ENCODE assay signal across 9 cellular contexts in genomic region chr5:148290271-148291195, GRCh38. TPM values are rescaled to one million over a fixed set of nuclear protein-coding genes. Genes with fewer than 3 reads are reported as not detected.
DNase-seq lines count a peak whose midpoint lies in the region; ATAC-seq and TF ChIP-seq lines count a peak whose summit lies in the region.
"Had no signal": no experiment of that assay in that cellular context is flagged by ENCODE, and none has a peak within 500 bp of the region (broad histone marks: within the 10 kb centered on the region; RNA-seq: fewer than 3 reads in every experiment).

No MANE protein-coding gene starts in this region.

- no peak overlapping the region for H3K4me3 ChIP-seq in DND-41 (ENCODE audit: low read depth in 1 of 2, low read length in 2 of 2)

- no peaks in the 10 kb centered on the region for H3K27me3 ChIP-seq in DND-41 (ENCODE audit: insufficient read depth, low read length, poor library complexity)

- no peak overlapping the region for H3K9ac ChIP-seq in DND-41 (ENCODE audit: low read depth, low read length)

- no peak for ATAC-seq in DND-41 (ENCODE audit: insufficient read depth, low read depth)
- ATAC-seq in HG02623 (IDR thresholded peaks at IDR 0.05; ENCODE audit: unreplicated experiment): no peak

- no peak overlapping the region for H2AFZ ChIP-seq in DND-41 (ENCODE audit: low read depth, low read length)

- no peaks in the 10 kb centered on the region for H3K4me1 ChIP-seq in DND-41 (ENCODE audit: insufficient read depth, low read length)

- no peaks in the 10 kb centered on the region for H3K9me3 ChIP-seq in DND-41 (ENCODE audit: insufficient read depth, low read length, severe bottlenecking)

- H3K27ac ChIP-seq in DND-41 (ENCODE audit: low read length): no peak overlapping the region

- H4K20me1 ChIP-seq in DND-41 (ENCODE audit: insufficient read depth, low read length): no peaks in the 10 kb centered on the region

- DNase-seq in DND-41 (no peak), HuH-7 (ENCODE audit: low spot score) (peak; percentile 20), SK-N-DZ (ENCODE audit: low spot score) (peak; percentile 12), iPS-NIHi7 (ENCODE audit: extremely low spot score) (peak; percentile 42), NCI-H1417 treated with DMSO at 0.1 percent for 48 hours (lab: John Stamatoyannopoulos, UW) (no peak), posterior cingulate gyrus (no peak)
- no peak for DNase-seq in activated naive CD4-positive, alpha-beta T cell (lab: John Stamatoyannopoulos, UW)

- intact Hi-C loops in posterior cingulate gyrus (cut with DNase I): loop anchor here (10.0 kb wide), 1 partner anchor 84 kb away; no protein-coding TSS in a partner anchor

- H3K79me2 ChIP-seq in DND-41 (ENCODE audit: insufficient read depth, low read length): no peaks in the 10 kb centered on the region

- TF ChIP-seq CTCF in DND-41 (IDR thresholded peaks at IDR 0.05; ENCODE audit: borderline replicate concordance, extremely low read depth, low read length, poor library complexity, severe bottlenecking): peak; percentile 37

- no peak overlapping the region for H3K4me2 ChIP-seq in DND-41 (ENCODE audit: insufficient read depth, low read length)

- H3K36me3 ChIP-seq in DND-41 (ENCODE audit: insufficient read depth, low read length): no peaks in the 10 kb centered on the region

RNA-seq across cellular contexts. Expression of gene SPINK7, which starts 21.7 kb away (rescaled TPM):
- not detected in 2 replicates for polyA plus RNA-seq in SK-N-DZ (2014; cell fraction: cytosol; rRNA removed)
- not detected in 2 replicates for polyA plus RNA-seq in SK-N-DZ (2014; cell fraction: nucleus; rRNA removed)

RNA-seq across cellular contexts. Expression of gene SPINK13, which starts 21.9 kb away (rescaled TPM):
- not detected in 2 replicates for polyA plus RNA-seq in SK-N-DZ (2014; cell fraction: cytosol; rRNA removed)
- polyA plus RNA-seq in SK-N-DZ (2014; cell fraction: nucleus; rRNA removed): not detected in 2 replicates
- polyA plus RNA-seq: esophagus had no signal

RNA-seq across cellular contexts. Expression of gene SPINK9, which starts 44.8 kb away (rescaled TPM):
- not detected in 2 replicates for polyA plus RNA-seq in SK-N-DZ (2014; cell fraction: cytosol; rRNA removed)
- not detected in 2 replicates for polyA plus RNA-seq in SK-N-DZ (2014; cell fraction: nucleus; rRNA removed)

RNA-seq across cellular contexts. Expression of gene MARCOL, which starts 52.2 kb away (rescaled TPM):
- not detected in 2 replicates for polyA plus RNA-seq in SK-N-DZ (2014; cell fraction: cytosol; rRNA removed)
- not detected in 2 replicates for polyA plus RNA-seq in SK-N-DZ (2014; cell fraction: nucleus; rRNA removed)
- polyA plus RNA-seq: esophagus had no signal

Comparison
In these comparisons a context has a peak if more than half of its experiments do, and no peak if none do; other contexts are left out.
1. DNase-seq: peak in HuH-7 (single experiment), SK-N-DZ (single experiment) and iPS-NIHi7 (single experiment); none in DND-41 (single experiment), NCI-H1417 treated with DMSO at 0.1 percent for 48 hours (single experiment), activated naive CD4-positive, alpha-beta T cell (0 of 4) and posterior cingulate gyrus (0 of 10).